1 cellular context compared by ENCODE assay signal in the genomic region with DNA sequence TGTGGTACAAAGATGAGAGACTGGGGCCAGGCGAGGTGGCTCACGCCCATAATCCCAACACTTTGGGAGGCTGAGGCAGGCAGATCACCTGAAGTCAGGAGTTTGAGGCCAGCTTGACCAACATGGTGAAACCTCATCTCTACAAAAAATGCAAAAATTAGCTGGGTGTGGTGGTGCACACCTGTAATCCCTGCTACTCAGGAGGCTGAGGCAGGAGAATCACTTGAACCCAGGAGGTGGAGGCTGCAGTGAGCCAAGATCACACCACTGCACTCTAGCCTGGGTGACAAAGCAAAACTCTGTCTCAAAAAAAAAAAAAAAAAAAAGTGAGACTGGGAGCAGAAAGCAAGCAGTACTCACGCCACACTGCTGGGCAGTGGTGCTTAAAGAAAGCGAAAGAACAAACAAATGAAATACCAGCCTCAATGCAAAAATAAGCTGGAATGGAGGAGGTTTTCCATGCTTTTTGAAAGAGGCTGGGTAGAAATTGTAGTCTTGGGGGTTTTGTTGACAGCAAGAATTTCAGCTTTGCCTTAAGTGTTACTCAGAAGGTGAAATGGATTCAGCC.
TF ChIP-seq lines count a peak whose summit lies in the region.

No MANE protein-coding gene starts in this region.

TF ChIP-seq in HepG2, 621 proteins besides CTCF, POLR2A, EP300 and RAD21:
- TF ChIP-seq ZMYM3 (CRISPR knock-in tag; IDR thresholded peaks at IDR 0.05) = peak; percentile 71
- peak; percentile 62; the same call in 1 of the 2 replicates for TF ChIP-seq KDM1A (CRISPR knock-in tag; IDR thresholded peaks at IDR 0.05)
- TF ChIP-seq RCOR2 (CRISPR knock-in tag; IDR thresholded peaks at IDR 0.05) = 0 out of 2 replicates have a peak, but pooled peaks have one; percentile 28
- TF ChIP-seq, protein P1, sequence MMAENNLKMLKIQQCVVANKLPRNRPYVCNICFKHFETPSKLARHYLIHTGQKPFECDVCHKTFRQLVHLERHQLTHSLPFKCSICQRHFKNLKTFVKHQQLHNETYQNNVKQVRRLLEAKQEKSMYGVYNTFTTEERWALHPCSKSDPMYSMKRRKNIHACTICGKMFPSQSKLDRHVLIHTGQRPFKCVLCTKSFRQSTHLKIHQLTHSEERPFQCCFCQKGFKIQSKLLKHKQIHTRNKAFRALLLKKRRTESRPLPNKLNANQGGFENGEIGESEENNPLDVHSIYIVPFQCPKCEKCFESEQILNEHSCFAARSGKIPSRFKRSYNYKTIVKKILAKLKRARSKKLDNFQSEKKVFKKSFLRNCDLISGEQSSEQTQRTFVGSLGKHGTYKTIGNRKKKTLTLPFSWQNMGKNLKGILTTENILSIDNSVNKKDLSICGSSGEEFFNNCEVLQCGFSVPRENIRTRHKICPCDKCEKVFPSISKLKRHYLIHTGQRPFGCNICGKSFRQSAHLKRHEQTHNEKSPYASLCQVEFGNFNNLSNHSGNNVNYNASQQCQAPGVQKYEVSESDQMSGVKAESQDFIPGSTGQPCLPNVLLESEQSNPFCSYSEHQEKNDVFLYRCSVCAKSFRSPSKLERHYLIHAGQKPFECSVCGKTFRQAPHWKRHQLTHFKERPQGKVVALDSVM (CRISPR knock-in tag; IDR thresholded peaks at IDR 0.05) = peak; percentile 93
- TF ChIP-seq ZNF292 (CRISPR knock-in tag; IDR thresholded peaks at IDR 0.05; ENCODE audit: borderline replicate concordance, low read depth) = 0 out of 2 replicates have a peak, but pooled peaks have one; percentile 9
- peak; percentile 88 for TF ChIP-seq ZNF460 (CRISPR knock-in tag; IDR thresholded peaks at IDR 0.05; ENCODE audit: borderline replicate concordance)
